Comparison of ENCODE assay signal across 8 cellular contexts in the genomic region with DNA sequence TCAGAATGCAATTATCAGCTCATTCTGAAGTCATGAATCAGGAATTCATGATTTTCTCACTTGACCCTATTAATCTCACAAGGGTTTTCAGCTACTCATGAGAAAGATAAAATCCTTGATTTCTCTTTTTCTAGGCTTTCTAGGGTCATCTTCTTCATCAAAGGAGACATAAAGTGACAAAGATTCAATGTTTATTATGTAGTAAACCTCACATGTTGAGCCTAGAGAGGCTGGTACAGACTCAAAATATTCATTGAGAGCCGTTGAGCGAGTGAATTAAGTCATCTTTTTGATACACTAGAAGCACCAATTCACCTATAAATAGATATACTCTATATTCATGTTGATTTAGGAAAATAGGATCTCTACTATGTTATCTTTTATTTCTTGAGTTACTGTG.
A peak's percentile ranks its signal among the peaks of the same experiment; 100 is the strongest.
DNase-seq lines count a peak whose midpoint lies in the region; ATAC-seq, FAIRE-seq and TF ChIP-seq lines count a peak whose summit lies in the region.

No MANE protein-coding gene starts in this region.

- peak overlapping the region; percentile 93 for H3K27ac Mint-ChIP-seq in CD4-positive, alpha-beta T cell
- H3K27ac Mint-ChIP-seq in naive thymus-derived CD8-positive, alpha-beta T cell = peak overlapping the region; percentile 67 to 97 (median 91)

- TF ChIP-seq RAD21 in GM12878 (IDR thresholded peaks at IDR 0.05; ENCODE audit: insufficient read depth, low read depth, low read length) = no peak

- CTCF ChIA-PET in CD4-positive, alpha-beta T cell (lab: Charles Lee) = interaction anchor here (0.7 to 2.8 kb wide), 21 partner anchors 13 to 340 kb away, joined by 3 to 21 read pairs (median 5); no protein-coding TSS in a partner anchor
- CTCF ChIA-PET in GM12878 (lab: Yijun Ruan, JAX) = interaction anchor here (0.7 to 7.7 kb wide), 42 partner anchors 12 to 453 kb away, joined by 3 to 96 read pairs (median 6); partner anchors contain the start of genes FAM229B and TUBE1

- H3K4me1 ChIP-seq in KMS-11 (ENCODE audit: low read depth, poor library complexity, severe bottlenecking) (peaks cover 6% of the 10 kb centered on the region), GM12878 (ENCODE audit: control insufficient read depth, insufficient read depth, low read length) (peaks cover 5% of the 10 kb centered on the region; the same call in 1 of the 2 replicates), MM.1S (ENCODE audit: low read length) (no peaks in the 10 kb centered on the region)

- no peak for FAIRE-seq in GM12878 (lab: Jason Lieb, UNC)

- RAD21 ChIA-PET in GM12878 (lab: Charles Lee; ENCODE audit: unreplicated experiment) = interaction anchor here (0.6 to 5.4 kb wide), 40 partner anchors 13 to 453 kb away, joined by 3 to 46 read pairs (median 5); partner anchors contain the start of genes FYN and TRAF3IP2

- no peak for TF ChIP-seq POLR2A in GM12878 (IDR thresholded peaks at IDR 0.05; ENCODE audit: low read depth, low read length)

- H2AFZ ChIP-seq in KMS-11 (ENCODE audit: low read depth) = no peak overlapping the region
- no peak overlapping the region; the same call in 1 of the 2 replicates for H2AFZ ChIP-seq in GM12878 (ENCODE audit: control insufficient read depth, low read depth, low read length)
- H2AFZ ChIP-seq in MM.1S (ENCODE audit: low read length) = no peak overlapping the region

- H3K4me1 Mint-ChIP-seq in CD4-positive, alpha-beta T cell (ENCODE audit: low read depth) = peaks cover 70% of the 10 kb centered on the region
- H3K4me1 Mint-ChIP-seq in naive thymus-derived CD8-positive, alpha-beta T cell = peaks cover 17 to 60% (median 45%) of the 10 kb centered on the region in 4 donors

- H3F3A ChIP-seq in MM.1S (ENCODE audit: insufficient read depth, low read length) = no peaks in the 10 kb centered on the region

- no peak for TF ChIP-seq EP300 in GM12878 (IDR thresholded peaks at IDR 0.05; ENCODE audit: borderline replicate concordance in 1 of 2, control insufficient read depth in 1 of 2, low read depth in 2 of 2, low read length in 2 of 2)

- in situ Hi-C loops in GM12878 (cut with MboI) (loop anchor here (25.0 kb wide), 1 partner anchor 602 kb away; no protein-coding TSS in a partner anchor), ACHN (cut with HindIII; ENCODE audit: low pct_ligation_motif_present, low pct_unique_long_range_greater_than_20kb, low sequenced_read_pairs) (no loop called here)

- H3K27me3 Mint-ChIP-seq in CD4-positive, alpha-beta T cell = no peaks in the 10 kb centered on the region
- H3K27me3 Mint-ChIP-seq in naive thymus-derived CD8-positive, alpha-beta T cell = no peaks in the 10 kb centered on the region

- no peaks in the 10 kb centered on the region for H3K9me3 ChIP-seq in CD4-positive, alpha-beta T cell (ENCODE audit: control insufficient read depth, low read length)
- H3K9me3 ChIP-seq in GM12878 (replicated peaks; ENCODE audit: control insufficient read depth, insufficient read depth, low read length) (no peaks in the 10 kb centered on the region), MM.1S (replicated peaks; ENCODE audit: insufficient read depth, low read length) (no peaks in the 10 kb centered on the region)

- H3K9me2 ChIP-seq in MM.1S (replicated peaks; ENCODE audit: insufficient read depth, low read length) = no peaks in the 10 kb centered on the region

- H3K9me3 Mint-ChIP-seq in CD4-positive, alpha-beta T cell = no peaks in the 10 kb centered on the region
- H3K9me3 Mint-ChIP-seq in naive thymus-derived CD8-positive, alpha-beta T cell = no peaks in the 10 kb centered on the region

- H3K4me2 ChIP-seq in KMS-11 (peak overlapping the region; percentile 19; the same call in 1 of the 2 replicates), GM12878 (ENCODE audit: control insufficient read depth, insufficient read depth) (no peak overlapping the region), MM.1S (ENCODE audit: low read depth, low read length) (no peak overlapping the region; the same call in 1 of the 2 replicates)

- no peak for DNase-seq in CD4-positive, alpha-beta T cell
- DNase-seq in GM12878 (ENCODE audit: low read depth, low spot score) (no peak), ACHN (no peak), HT-29 (ENCODE audit: low spot score) (no peak), MM.1S (no peak)
- DNase-seq in naive thymus-derived CD8-positive, alpha-beta T cell = no peak

- intact Hi-C loops in CD4-positive, alpha-beta T cell (cut with DNase I, micrococcal nuclease) = loop anchor here (1.0 to 5.0 kb wide), 9 partner anchors 37 to 454 kb away; partner anchors contain the start of gene FYN (in 2 of the 2)
- intact Hi-C loops in GM12878 (cut with micrococcal nuclease; ENCODE audit: unreplicated experiment) = loop anchor here (1.0 kb wide), 4 partner anchors 67 to 333 kb away; no protein-coding TSS in a partner anchor

- no peaks in the 10 kb centered on the region for H3K36me3 ChIP-seq in KMS-11 (ENCODE audit: insufficient read depth)
- peaks cover 17 to 22% of the 10 kb centered on the region in 2 experiments for H3K36me3 ChIP-seq in GM12878 (ENCODE audit: control insufficient read depth in 2 of 2, insufficient read depth in 2 of 2, low read length in 1 of 2)
- no peaks in the 10 kb centered on the region for H3K36me3 ChIP-seq in MM.1S (replicated peaks; ENCODE audit: insufficient read depth, low read length)

- no peaks in the 10 kb centered on the region for H3K79me2 ChIP-seq in KMS-11 (ENCODE audit: insufficient read depth, low read depth)
- H3K79me2 ChIP-seq in GM12878 (ENCODE audit: control insufficient read depth, insufficient read depth, low read length) = no peaks in the 10 kb centered on the region
- H3K79me2 ChIP-seq in MM.1S (ENCODE audit: low read length) = no peaks in the 10 kb centered on the region

- SMC1A ChIA-PET in GM12878 (lab: Charles Lee; ENCODE audit: uncharacterized antibody, unreplicated experiment) = interaction anchor here (0.7 to 5.0 kb wide), 61 partner anchors 11 to 454 kb away, joined by 3 to 54 read pairs (median 5); a partner anchor contains a TSS

- BruUV-seq in GM12878 (replicated peaks; lab: Mats Ljungman, UMichigan) = no TSS peak

- no peak for ATAC-seq in CD4-positive, alpha-beta T cell (ENCODE audit: poor library complexity)
- ATAC-seq in GM12878 (no peak; the same call in 2 of the 3 replicates), GM18861 (IDR thresholded peaks at IDR 0.05; ENCODE audit: unreplicated experiment) (no peak)
- no peak for ATAC-seq in naive thymus-derived CD8-positive, alpha-beta T cell

- H4K20me1 ChIP-seq in KMS-11 (ENCODE audit: insufficient read depth) (no peaks in the 10 kb centered on the region), GM12878 (ENCODE audit: control insufficient read depth, insufficient read depth) (no peaks in the 10 kb centered on the region), MM.1S (ENCODE audit: insufficient read depth, low read length) (no peaks in the 10 kb centered on the region)

- TF ChIP-seq CTCF in CD4-positive, alpha-beta T cell (IDR thresholded peaks at IDR 0.05) = no peak
- TF ChIP-seq CTCF in KMS-11 (conservative IDR thresholded peaks at IDR 0.05; ENCODE audit: low read depth, low read length) = no peak
- no peak for TF ChIP-seq CTCF in GM12878 (IDR thresholded peaks at IDR 0.05 in 2 of 3, conservative IDR thresholded peaks at IDR 0.05 in 1 of 3; ENCODE audit: control insufficient read depth in 2 of 3, extremely low read depth in 1 of 3, insufficient read depth in 1 of 3, low read depth in 3 of 3, low read length in 3 of 3)
- TF ChIP-seq CTCF in MM.1S (IDR thresholded peaks at IDR 0.05; ENCODE audit: low read length) = no peak

- H3K9ac ChIP-seq in KMS-11 (no peak overlapping the region), GM12878 (ENCODE audit: control insufficient read depth, insufficient read depth, low read length) (no peak overlapping the region), MM.1S (ENCODE audit: low read length) (no peak overlapping the region)

- no peak overlapping the region for H3K4me3 ChIP-seq in KMS-11 (IDR thresholded peaks at IDR 0.05; ENCODE audit: insufficient read depth, low read depth, low read length)
- H3K4me3 ChIP-seq in GM12878 = no peak overlapping the region
- H3K4me3 ChIP-seq in MM.1S (ENCODE audit: low read length) = no peak overlapping the region

- no peak overlapping the region for H3K4me3 Mint-ChIP-seq in CD4-positive, alpha-beta T cell
- H3K4me3 Mint-ChIP-seq in naive thymus-derived CD8-positive, alpha-beta T cell = peak overlapping the region in 5 of 10 donors; percentile 33 to 72 (median 67)

- WGBS in GM12878 (ENCODE audit: insufficient coverage, insufficient replicate concordance, low lambda C conversion rate, missing lambda C conversion rate) = 95% methylated on average over 2 of the region's 2 CpGs

- POLR2A ChIA-PET in CD4-positive, alpha-beta T cell (lab: Charles Lee) = interaction anchor here (0.7 to 2.4 kb wide), 25 partner anchors 21 to 334 kb away, joined by 3 to 18 read pairs (median 5); partner anchors contain the start of gene FYN
- POLR2A ChIA-PET in GM12878 (lab: Charles Lee) = interaction anchor here (0.8 kb wide), 1 partner anchor 42 kb away, joined by 3 read pairs; no protein-coding TSS in a partner anchor
- POLR2A ChIA-PET in naive thymus-derived CD8-positive, alpha-beta T cell (lab: Charles Lee) = interaction anchor here (0.5 to 2.0 kb wide), 11 partner anchors 9 to 332 kb away, joined by 3 to 14 read pairs (median 4); no protein-coding TSS in a partner anchor

- no peak overlapping the region for H3K27ac ChIP-seq in CD4-positive, alpha-beta T cell (ENCODE audit: low read depth, low read length)
- no peak overlapping the region for H3K27ac ChIP-seq in KMS-11
- H3K27ac ChIP-seq in GM12878 (ENCODE audit: control insufficient read depth, insufficient read depth) = peak overlapping the region; percentile 13; the same call in 1 of the 2 replicates
- no peak overlapping the region for H3K27ac ChIP-seq in MM.1S (ENCODE audit: low read length)

- peaks cover 94% of the 10 kb centered on the region for H3K36me3 Mint-ChIP-seq in CD4-positive, alpha-beta T cell (ENCODE audit: low read depth)
- peaks cover 0 to 67% (median 12%) of the 10 kb centered on the region in 3 donors for H3K36me3 Mint-ChIP-seq in naive thymus-derived CD8-positive, alpha-beta T cell

- H3K27me3 ChIP-seq in CD4-positive, alpha-beta T cell (ENCODE audit: control insufficient read depth, insufficient read depth, low read length) = no peaks in the 10 kb centered on the region
- no peaks in the 10 kb centered on the region for H3K27me3 ChIP-seq in KMS-11 (ENCODE audit: insufficient read depth, low read depth)
- no peaks in the 10 kb centered on the region for H3K27me3 ChIP-seq in GM12878 (replicated peaks in 1 of 2; ENCODE audit: control insufficient read depth in 2 of 2, insufficient read depth in 2 of 2, low read length in 1 of 2)
- H3K27me3 ChIP-seq in MM.1S (replicated peaks; ENCODE audit: insufficient read depth, low read length) = no peaks in the 10 kb centered on the region
